Comparison of ENCODE assay signal across 7 cellular contexts in the genomic region with DNA sequence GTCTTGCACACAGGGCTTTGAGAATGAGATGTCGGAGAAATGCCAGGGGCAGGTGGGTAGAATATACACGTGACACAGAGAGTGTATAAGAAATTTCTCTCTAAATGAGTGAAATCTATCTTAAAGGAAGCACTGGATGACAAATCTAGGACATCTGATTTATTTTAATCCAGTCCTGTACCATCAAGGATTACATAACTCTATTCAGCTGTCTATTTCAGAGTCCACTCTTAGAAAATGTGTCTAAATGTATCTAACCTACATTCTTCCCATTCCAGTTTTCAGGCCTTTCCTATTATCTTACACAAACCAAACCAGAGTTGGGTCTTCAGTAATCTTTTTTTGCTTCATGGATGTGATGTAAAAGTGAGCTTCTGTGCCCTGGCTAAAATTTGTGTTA.
"Had no signal": no experiment of that assay in that cellular context is flagged by ENCODE, and none has a peak within 500 bp of the region (broad histone marks: within the 10 kb centered on the region; RNA-seq: fewer than 3 reads in every experiment).

No MANE protein-coding gene starts in this region.

- H3K27ac ChIP-seq: HL-60 had no signal

- H3K27ac Mint-ChIP-seq: IgD-negative memory B cell had no signal

- H3K36me3 Mint-ChIP-seq: IgD-negative memory B cell had no signal

- ATAC-seq: HepG2, K562 had no signal

- H3K27me3 Mint-ChIP-seq: IgD-negative memory B cell had no signal

- H3K4me3 ChIP-seq: K562 had no signal

- DNase-seq: IMR-90, KBM-7 had no signal

- H3K4me3 Mint-ChIP-seq: IgD-negative memory B cell had no signal

- FAIRE-seq: HepG2, HTR-8/SVneo, K562 had no signal
